17 cellular contexts compared by ENCODE assay signal in the genomic region with DNA sequence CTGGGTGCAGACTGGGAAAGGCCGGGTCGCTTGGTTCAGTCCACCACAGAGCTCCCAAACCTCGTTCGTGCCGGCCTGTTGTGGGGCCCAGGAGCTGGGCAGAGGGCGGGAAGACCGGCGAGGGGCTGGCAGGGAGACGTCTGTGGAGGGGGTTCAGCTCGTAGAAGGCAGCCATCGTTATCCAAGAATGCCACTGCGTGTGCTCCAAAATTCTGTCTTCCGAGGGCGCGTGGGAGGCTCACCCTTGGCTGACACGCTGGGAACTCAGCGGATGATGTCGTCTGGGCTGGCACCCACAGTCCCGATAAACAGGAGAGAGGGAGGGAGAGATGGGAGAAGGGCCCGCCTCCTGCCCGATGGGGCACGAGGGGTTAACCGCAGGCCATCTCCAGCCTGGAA.
A peak's percentile ranks its signal among the peaks of the same experiment; 100 is the strongest.
DNase-seq lines count a peak whose midpoint lies in the region; ATAC-seq and TF ChIP-seq lines count a peak whose summit lies in the region.
"Had no signal": no experiment of that assay in that cellular context is flagged by ENCODE, and none has a peak within 500 bp of the region (broad histone marks: within the 10 kb centered on the region; RNA-seq: fewer than 3 reads in every experiment).

No MANE protein-coding gene starts in this region.

- H3K27ac ChIP-seq in SK-N-SH (ENCODE audit: low read depth in 2 of 2, low read length in 1 of 2) (peak overlapping the region in 1 of 2 experiments; percentile 99; a peak in 2 of 4 replicates), fibroblast of lung (ENCODE audit: insufficient read depth, low read length) (peak overlapping the region; percentile 74), vagina (peak overlapping the region; percentile 40), hepatocyte (no peak overlapping the region)

- H3K9me2 ChIP-seq in SK-N-SH (no peaks in the 10 kb centered on the region), hepatocyte (replicated peaks; ENCODE audit: insufficient read depth) (no peaks in the 10 kb centered on the region)

- H3K4me2 ChIP-seq in SK-N-SH, result peak overlapping the region; percentile 83
- peak overlapping the region; percentile 67 for H3K4me2 ChIP-seq in fibroblast of lung (ENCODE audit: extremely low read depth, insufficient read depth, low read length)
- H3K4me2 ChIP-seq in hepatocyte, result no peak overlapping the region

- H3K27me3 Mint-ChIP-seq in osteocyte (ENCODE audit: unreplicated experiment), result no peaks in the 10 kb centered on the region

- no peaks in the 10 kb centered on the region for H3K9me3 Mint-ChIP-seq in osteocyte (ENCODE audit: unreplicated experiment)
- H3K9me3 Mint-ChIP-seq: stimulated activated naive CD8-positive, alpha-beta T cell treated with anti-CD3 and anti-CD28 coated beads, Interleukin-15, Interleukin-2, amounts not matched to agents 100 ng/mL and 50 ng/mL, for 24 hours had no signal

- 56% methylated on average over 10 of the region's 23 CpGs for WGBS in SK-N-SH (ENCODE audit: low lambda C conversion rate)
- 91% methylated on average over 23 of the region's 23 CpGs for WGBS in hepatocyte (ENCODE audit: low lambda C conversion rate, missing lambda C conversion rate)

- H3K27ac Mint-ChIP-seq in osteocyte (ENCODE audit: unreplicated experiment), result peak overlapping the region; percentile 83
- H3K27ac Mint-ChIP-seq: activated naive CD8-positive, alpha-beta T cell treated with anti-CD3 and anti-CD28 coated beads, Interleukin-2, amount 10 ng/mL, durations not matched to agents 7 days and 5 days; stimulated activated naive CD8-positive, alpha-beta T cell treated with anti-CD3 and anti-CD28 coated beads, Interleukin-15, Interleukin-2, amounts not matched to agents 100 ng/mL and 50 ng/mL, for 24 hours had no signal

- TF ChIP-seq POLR2A in vagina (IDR thresholded peaks at IDR 0.05), result no peak

- H4K20me1 ChIP-seq in SK-N-SH (ENCODE audit: insufficient read depth) (no peaks in the 10 kb centered on the region), fibroblast of lung (ENCODE audit: control insufficient read depth, extremely low read depth, insufficient read depth, low read length) (no peaks in the 10 kb centered on the region), hepatocyte (ENCODE audit: insufficient read depth, poor library complexity, severe bottlenecking) (no peaks in the 10 kb centered on the region)

- H3K9me3 ChIP-seq in SK-N-SH, result no peaks in the 10 kb centered on the region
- no peaks in the 10 kb centered on the region for H3K9me3 ChIP-seq in fibroblast of lung (ENCODE audit: control insufficient read depth, insufficient read depth, low read depth, low read length)
- H3K9me3 ChIP-seq in vagina, result no peaks in the 10 kb centered on the region
- no peaks in the 10 kb centered on the region for H3K9me3 ChIP-seq in hepatocyte (ENCODE audit: low read depth)

- DNase-seq in SK-N-SH, result no peak
- peak; percentile 17 to 69 for DNase-seq in fibroblast of lung (ENCODE audit: low read depth in 2 of 2)
- no peak for DNase-seq in osteocyte (ENCODE audit: extremely low spot score, unreplicated experiment)
- DNase-seq in vagina (ENCODE audit: extremely low spot score in 2 of 2), result no peak
- no peak for DNase-seq in hepatocyte (ENCODE audit: low spot score)
- DNase-seq in GM19240 (ENCODE audit: insufficient read length, low spot score), result no peak
- DNase-seq: activated CD4-positive, alpha-beta T cell treated with anti-CD3 and anti-CD28 coated beads, Interleukin-2, amount 50 U/mL, for 4 hours; activated naive CD8-positive, alpha-beta T cell treated with anti-CD3 and anti-CD28 coated beads, Interleukin-2, amount 10 ng/mL, durations not matched to agents 7 days and 5 days; activated T-cell treated with anti-CD3 and anti-CD28 coated beads, Interleukin-2, amount 50 U/mL, for 48 hours; C1 segment of cervical spinal cord; DMS53; midbrain; NCI-H1930; NCI-H510A; stimulated activated CD4-positive, alpha-beta T cell treated with anti-CD3 and anti-CD28 coated beads, Interleukin-12 subunit alpha, Interleukin-12 subunit beta, amount 100 ng/mL, for 4 hours had no signal

- peak overlapping the region; percentile 85 for H3K9ac ChIP-seq in SK-N-SH
- H3K9ac ChIP-seq in fibroblast of lung (ENCODE audit: insufficient read depth, low read length), result peak overlapping the region; percentile 39

- CTCF ChIA-PET in SK-N-SH (lab: Yijun Ruan, JAX), result no interaction called here

- TF ChIP-seq RAD21 in SK-N-SH (IDR thresholded peaks at IDR 0.05; ENCODE audit: low read length), result no peak

- H3K4me1 ChIP-seq in SK-N-SH (ENCODE audit: control insufficient read depth in 1 of 2, insufficient read depth in 2 of 2, low read depth in 1 of 2, low read length in 1 of 2), result peaks cover 0 to 31% of the 10 kb centered on the region in 2 experiments; a peak in 2 of 4 replicates
- H3K4me1 ChIP-seq in fibroblast of lung (ENCODE audit: control insufficient read depth, extremely low read depth, insufficient read depth, low read length), result peaks cover 15% of the 10 kb centered on the region
- no peaks in the 10 kb centered on the region for H3K4me1 ChIP-seq in vagina
- H3K4me1 ChIP-seq in hepatocyte (ENCODE audit: insufficient read depth), result peaks cover 4% of the 10 kb centered on the region

- no peak for TF ChIP-seq EP300 in SK-N-SH (IDR thresholded peaks at IDR 0.05; ENCODE audit: borderline replicate concordance in 1 of 2, low read depth in 1 of 2, low read length in 1 of 2)

- no peak overlapping the region for H3K4me3 Mint-ChIP-seq in osteocyte (ENCODE audit: unreplicated experiment)
- H3K4me3 Mint-ChIP-seq: activated naive CD8-positive, alpha-beta T cell treated with anti-CD3 and anti-CD28 coated beads, Interleukin-2, amount 10 ng/mL, durations not matched to agents 7 days and 5 days; stimulated activated naive CD8-positive, alpha-beta T cell treated with anti-CD3 and anti-CD28 coated beads, Interleukin-15, Interleukin-2, amounts not matched to agents 100 ng/mL and 50 ng/mL, for 24 hours had no signal

- H3K36me3 ChIP-seq in SK-N-SH (replicated peaks in 1 of 2; ENCODE audit: control insufficient read depth in 1 of 2, insufficient read depth in 2 of 2, low read length in 1 of 2) (no peaks in the 10 kb centered on the region), fibroblast of lung (ENCODE audit: control insufficient read depth, insufficient read depth, low read length) (no peaks in the 10 kb centered on the region), vagina (no peaks in the 10 kb centered on the region), hepatocyte (replicated peaks; ENCODE audit: insufficient read depth, low read depth) (no peaks in the 10 kb centered on the region)

- H3F3A ChIP-seq in SK-N-SH (replicated peaks; ENCODE audit: insufficient read depth), result peaks cover 45% of the 10 kb centered on the region

- POLR2A ChIA-PET in SK-N-SH (lab: Yijun Ruan, JAX), result no interaction called here

- no peak for TF ChIP-seq CTCF in SK-N-SH (IDR thresholded peaks at IDR 0.05)
- TF ChIP-seq CTCF in fibroblast of lung (conservative IDR thresholded peaks at IDR 0.05 in 1 of 2, IDR thresholded peaks at IDR 0.05 in 1 of 2; ENCODE audit: low read depth in 1 of 2, low read length in 2 of 2), result no peak
- no peak for TF ChIP-seq CTCF in osteocyte (IDR thresholded peaks at IDR 0.05)
- TF ChIP-seq CTCF in vagina (IDR thresholded peaks at IDR 0.05), result no peak
- TF ChIP-seq CTCF in hepatocyte (IDR thresholded peaks at IDR 0.05; ENCODE audit: poor library complexity), result no peak

- ATAC-seq in GM18868 (IDR thresholded peaks at IDR 0.05; ENCODE audit: unreplicated experiment), result no peak

- intact Hi-C loops in vagina (cut with DNase I), result loop anchor here (5.0 kb wide), 1 partner anchor 114 kb away; the partner anchor contains the start of gene FOXC2

- H3K36me3 Mint-ChIP-seq in osteocyte (ENCODE audit: unreplicated experiment), result peaks cover 4% of the 10 kb centered on the region
- H3K36me3 Mint-ChIP-seq: activated naive CD8-positive, alpha-beta T cell treated with anti-CD3 and anti-CD28 coated beads, Interleukin-2, amount 10 ng/mL, durations not matched to agents 7 days and 5 days had no signal

- H2AFZ ChIP-seq in SK-N-SH (ENCODE audit: low read depth) (peak overlapping the region; percentile 77; the same call in 1 of the 2 replicates), fibroblast of lung (ENCODE audit: low read length) (peak overlapping the region; percentile 50), hepatocyte (no peak overlapping the region)

- H3K4me3 ChIP-seq in SK-N-SH (ENCODE audit: low read depth in 2 of 2, low read length in 1 of 2), result no peak overlapping the region
- H3K4me3 ChIP-seq in fibroblast of lung (replicated peaks in 1 of 4; ENCODE audit: control extremely low read depth in 1 of 4, insufficient read depth in 1 of 4, low read depth in 3 of 4, low read length in 4 of 4), result no peak overlapping the region
- no peak overlapping the region for H3K4me3 ChIP-seq in vagina
- no peak overlapping the region for H3K4me3 ChIP-seq in hepatocyte

- H3K4me1 Mint-ChIP-seq in osteocyte (ENCODE audit: unreplicated experiment), result peaks cover 29% of the 10 kb centered on the region
- H3K4me1 Mint-ChIP-seq: activated naive CD8-positive, alpha-beta T cell treated with anti-CD3 and anti-CD28 coated beads, Interleukin-2, amount 10 ng/mL, durations not matched to agents 7 days and 5 days had no signal

- H3K79me2 ChIP-seq in SK-N-SH (ENCODE audit: insufficient read depth), result no peaks in the 10 kb centered on the region
- no peaks in the 10 kb centered on the region for H3K79me2 ChIP-seq in fibroblast of lung (ENCODE audit: control insufficient read depth, insufficient read depth, low read length)
- H3K79me2 ChIP-seq in hepatocyte, result no peaks in the 10 kb centered on the region

- H3K27me3 ChIP-seq in SK-N-SH (ENCODE audit: insufficient read depth), result no peaks in the 10 kb centered on the region
- H3K27me3 ChIP-seq in fibroblast of lung (ENCODE audit: control insufficient read depth, insufficient read depth, low read length), result no peaks in the 10 kb centered on the region
- H3K27me3 ChIP-seq in vagina, result no peaks in the 10 kb centered on the region
- peaks cover 5% of the 10 kb centered on the region for H3K27me3 ChIP-seq in hepatocyte

TF ChIP-seq in SK-N-SH, 30 proteins besides CTCF, POLR2A, EP300 and RAD21:
- TF ChIP-seq TCF12 (IDR thresholded peaks at IDR 0.05) (peak; percentile 3; the same call in 1 of the 2 replicates), ELF1 (IDR thresholded peaks at IDR 0.05) (no peak), CHD2 (IDR thresholded peaks at IDR 0.05; ENCODE audit: low read length, partially characterized antibody) (no peak)

Comparison
In these comparisons a context has a peak if more than half of its experiments do, and no peak if none do; other contexts are left out.
1. DNase-seq: peak in fibroblast of lung (2 of 2); none in SK-N-SH (single experiment), osteocyte (single experiment), vagina (0 of 2), hepatocyte (single experiment) and GM19240 (single experiment).